Comparison of ENCODE assay signal across 9 cellular contexts in genomic region chr3:144314946-144315345, GRCh38.
"Had no signal": no experiment of that assay in that cellular context is flagged by ENCODE, and none has a peak within 500 bp of the region (broad histone marks: within the 10 kb centered on the region; RNA-seq: fewer than 3 reads in every experiment).

No MANE protein-coding gene starts in this region.

- DNase-seq: GM23248, GOT3, H7, HFFc6, IMR-90, KG1 had no signal

- H2AFZ ChIP-seq: GM23248 had no signal

- H3K4me3 ChIP-seq: GM23248, HAP-1, K562 had no signal

- H3K27ac ChIP-seq: GM23248 had no signal

- H3K4me3 Mint-ChIP-seq: HFFc6 had no signal

- H3K27ac Mint-ChIP-seq: HFFc6 had no signal

- H3K9me3 ChIP-seq: HAP-1 had no signal

- H3K36me3 ChIP-seq: HAP-1 had no signal

- ATAC-seq: HCT116, K562 had no signal
